1 cellular context compared by ENCODE assay signal in genomic region chr12:79596719-79597350, GRCh38.
TF ChIP-seq lines count a peak whose summit lies in the region.

No MANE protein-coding gene starts in this region.

TF ChIP-seq in liver, 16 proteins besides CTCF, POLR2A, EP300 and RAD21 (continued from another document):
- TF ChIP-seq REST (IDR thresholded peaks at IDR 0.05), result no peak
- no peak for TF ChIP-seq FOXA2 (IDR thresholded peaks at IDR 0.05)
- TF ChIP-seq HNF4G (IDR thresholded peaks at IDR 0.05), result peak; percentile 35
- no peak for TF ChIP-seq ZBTB33 (IDR thresholded peaks at IDR 0.05)
- TF ChIP-seq ATF3 (IDR thresholded peaks at IDR 0.05), result no peak
- no peak for TF ChIP-seq YY1 (IDR thresholded peaks at IDR 0.05)
- peak; percentile 39 for TF ChIP-seq SP1 (IDR thresholded peaks at IDR 0.05)
- peak; percentile 67 to 80 for TF ChIP-seq HNF4A (conservative IDR thresholded peaks at IDR 0.05)
- no peak for TF ChIP-seq JUND (IDR thresholded peaks at IDR 0.05)
